In genomic region chr2:221747289-221747972, GRCh38 we compare ENCODE assay signal across 17 cellular contexts.
DNase-seq lines count a peak whose midpoint lies in the region; ATAC-seq lines count a peak whose summit lies in the region.
"Had no signal": no experiment of that assay in that cellular context is flagged by ENCODE, and none has a peak within 500 bp of the region (broad histone marks: within the 10 kb centered on the region; RNA-seq: fewer than 3 reads in every experiment).

No MANE protein-coding gene starts in this region.

- H3K18ac ChIP-seq in mesendoderm (ENCODE audit: low read length), result no peak overlapping the region

- intact Hi-C loops in activated CD4-positive, alpha-beta memory T cell treated with anti-CD3 and anti-CD28 coated beads for 36 hours (cut with micrococcal nuclease), result no loop called here
- intact Hi-C loops in CD4-positive, alpha-beta memory T cell (cut with micrococcal nuclease), result no loop called here

- no peaks in the 10 kb centered on the region for H3K36me3 Mint-ChIP-seq in activated CD4-positive, alpha-beta memory T cell treated with anti-CD3 and anti-CD28 coated beads for 36 hours
- no peaks in the 10 kb centered on the region for H3K36me3 Mint-ChIP-seq in activated CD4-positive, alpha-beta memory T cell treated with anti-CD3 and anti-CD28 coated beads, Interleukin-2, amount 10 ng/mL, durations not matched to agents 7 days and 5 days (ENCODE audit: low read depth)
- no peaks in the 10 kb centered on the region for H3K36me3 Mint-ChIP-seq in CD4-positive, alpha-beta memory T cell

- no peaks in the 10 kb centered on the region for H3K27me3 Mint-ChIP-seq in activated CD4-positive, alpha-beta memory T cell treated with anti-CD3 and anti-CD28 coated beads for 36 hours
- no peaks in the 10 kb centered on the region for H3K27me3 Mint-ChIP-seq in activated CD4-positive, alpha-beta memory T cell treated with anti-CD3 and anti-CD28 coated beads, Interleukin-2, amount 10 ng/mL, durations not matched to agents 7 days and 5 days
- H3K27me3 Mint-ChIP-seq in CD4-positive, alpha-beta memory T cell, result peaks cover 0 to 1% of the 10 kb centered on the region in 2 donors
- H3K27me3 Mint-ChIP-seq: dendritic cell treated with granulocyte-macrophage colony-stimulating factor and Interleukin-4, amounts not matched to agents 40 ng/mL and 50 ng/mL, for 4 days had no signal

- H3K27ac ChIP-seq in mesendoderm (ENCODE audit: low read depth, low read length), result no peak overlapping the region
- H3K27ac ChIP-seq in CD4-positive, alpha-beta memory T cell (ENCODE audit: low read depth, low read length), result no peak overlapping the region
- H3K27ac ChIP-seq: A549 had no signal

- no peaks in the 10 kb centered on the region for H3K79me1 ChIP-seq in mesendoderm (ENCODE audit: low read length)

- no peak overlapping the region for H4K5ac ChIP-seq in mesendoderm (ENCODE audit: low read length)

- peak; percentile 70 for ATAC-seq in GM21576 (IDR thresholded peaks at IDR 0.05; ENCODE audit: unreplicated experiment)
- peak; percentile 75 for ATAC-seq in HG03097 (IDR thresholded peaks at IDR 0.05; ENCODE audit: low FRiP score, unreplicated experiment)
- ATAC-seq: A549 had no signal

- H3K27me3 ChIP-seq in mesendoderm (ENCODE audit: insufficient read depth, low read length, poor library complexity), result no peaks in the 10 kb centered on the region
- H3K27me3 ChIP-seq in CD4-positive, alpha-beta memory T cell (ENCODE audit: insufficient read depth, low read length), result no peaks in the 10 kb centered on the region

- no peak overlapping the region for H2BK120ac ChIP-seq in mesendoderm (ENCODE audit: low read depth, low read length)

- no peaks in the 10 kb centered on the region for H3K36me3 ChIP-seq in mesendoderm (ENCODE audit: control insufficient read depth, insufficient read depth, low read length)
- no peaks in the 10 kb centered on the region for H3K36me3 ChIP-seq in CD4-positive, alpha-beta memory T cell (ENCODE audit: insufficient read depth, low read length)

- H3K9ac ChIP-seq in mesendoderm (ENCODE audit: low read length), result no peak overlapping the region

- WGBS in mesendoderm (ENCODE audit: extremely low coverage, insufficient coverage, low lambda C conversion rate), result no CpG with 5 or more reads among the region's 3 CpGs

- no peak overlapping the region for H2BK5ac ChIP-seq in mesendoderm (ENCODE audit: low read length)

- no peak overlapping the region for H2AK5ac ChIP-seq in mesendoderm (ENCODE audit: low read length)

- H3K27ac Mint-ChIP-seq in activated CD4-positive, alpha-beta memory T cell treated with anti-CD3 and anti-CD28 coated beads for 36 hours, result no peak overlapping the region
- no peak overlapping the region for H3K27ac Mint-ChIP-seq in activated CD4-positive, alpha-beta memory T cell treated with anti-CD3 and anti-CD28 coated beads, Interleukin-2, amount 10 ng/mL, durations not matched to agents 7 days and 5 days
- no peak overlapping the region for H3K27ac Mint-ChIP-seq in CD4-positive, alpha-beta memory T cell
- H3K27ac Mint-ChIP-seq: dendritic cell treated with granulocyte-macrophage colony-stimulating factor and Interleukin-4, amounts not matched to agents 40 ng/mL and 50 ng/mL, for 4 days had no signal

- H3K4me2 ChIP-seq in mesendoderm (ENCODE audit: low read length), result no peak overlapping the region
- H3K4me2 ChIP-seq: A549 had no signal

- no peak overlapping the region for H2BK15ac ChIP-seq in mesendoderm (replicated peaks; ENCODE audit: low read depth)

- H3K56ac ChIP-seq in mesendoderm (ENCODE audit: low read length), result no peak overlapping the region

- DNase-seq in activated CD4-positive, alpha-beta memory T cell treated with anti-CD3 and anti-CD28 coated beads for 36 hours, result peak; percentile 30
- no peak for DNase-seq in activated CD4-positive, alpha-beta memory T cell treated with anti-CD3 and anti-CD28 coated beads, Interleukin-2, amount 10 ng/mL, durations not matched to agents 7 days and 5 days
- DNase-seq in mesendoderm (no peak), C1 segment of cervical spinal cord (lab: John Stamatoyannopoulos, UW) (no peak), retina (no peak)
- DNase-seq in CD4-positive, alpha-beta memory T cell, result no peak
- DNase-seq: activated CD8-positive, alpha-beta memory T cell treated with anti-CD3 and anti-CD28 coated beads, Interleukin-2, amount 50 U/mL, for 4 hours; amygdala; DMS79; HCEC 1CT; NCI-H1105 treated with DMSO at 0.1 percent for 48 hours; NCI-H510A treated with DMSO at 0.1 percent for 48 hours; nucleus accumbens had no signal

- no peak overlapping the region for H3K4me3 Mint-ChIP-seq in activated CD4-positive, alpha-beta memory T cell treated with anti-CD3 and anti-CD28 coated beads for 36 hours
- H3K4me3 Mint-ChIP-seq in activated CD4-positive, alpha-beta memory T cell treated with anti-CD3 and anti-CD28 coated beads, Interleukin-2, amount 10 ng/mL, durations not matched to agents 7 days and 5 days, result no peak overlapping the region
- no peak overlapping the region for H3K4me3 Mint-ChIP-seq in CD4-positive, alpha-beta memory T cell
- H3K4me3 Mint-ChIP-seq: dendritic cell treated with granulocyte-macrophage colony-stimulating factor and Interleukin-4, amounts not matched to agents 40 ng/mL and 50 ng/mL, for 4 days had no signal

- POLR2A ChIA-PET in activated CD4-positive, alpha-beta memory T cell treated with anti-CD3 and anti-CD28 coated beads for 36 hours (lab: Charles Lee), result no interaction called here
- POLR2A ChIA-PET in activated CD4-positive, alpha-beta memory T cell treated with anti-CD3 and anti-CD28 coated beads, Interleukin-2, amount 10 ng/mL, durations not matched to agents 7 days and 5 days (lab: Charles Lee), result no interaction called here
- POLR2A ChIA-PET in CD4-positive, alpha-beta memory T cell (lab: Charles Lee; ENCODE audit: partially characterized antibody), result no interaction called here

- no peaks in the 10 kb centered on the region for H3K9me3 Mint-ChIP-seq in activated CD4-positive, alpha-beta memory T cell treated with anti-CD3 and anti-CD28 coated beads for 36 hours
- no peaks in the 10 kb centered on the region for H3K9me3 Mint-ChIP-seq in activated CD4-positive, alpha-beta memory T cell treated with anti-CD3 and anti-CD28 coated beads, Interleukin-2, amount 10 ng/mL, durations not matched to agents 7 days and 5 days
- H3K9me3 Mint-ChIP-seq in CD4-positive, alpha-beta memory T cell, result peaks cover 0 to 4% (median 2%) of the 10 kb centered on the region in 8 donors

- no peaks in the 10 kb centered on the region for H3K4me1 Mint-ChIP-seq in activated CD4-positive, alpha-beta memory T cell treated with anti-CD3 and anti-CD28 coated beads for 36 hours (ENCODE audit: low read depth)
- no peaks in the 10 kb centered on the region for H3K4me1 Mint-ChIP-seq in activated CD4-positive, alpha-beta memory T cell treated with anti-CD3 and anti-CD28 coated beads, Interleukin-2, amount 10 ng/mL, durations not matched to agents 7 days and 5 days
- H3K4me1 Mint-ChIP-seq in CD4-positive, alpha-beta memory T cell, result no peaks in the 10 kb centered on the region

- no peaks in the 10 kb centered on the region for H3K9me3 ChIP-seq in CD4-positive, alpha-beta memory T cell (ENCODE audit: control insufficient read depth in 1 of 2, low read length in 2 of 2)
- H3K9me3 ChIP-seq: A549 had no signal

- no peak overlapping the region for H4K8ac ChIP-seq in mesendoderm (ENCODE audit: low read depth, low read length)

- CTCF ChIA-PET in activated CD4-positive, alpha-beta memory T cell treated with anti-CD3 and anti-CD28 coated beads for 36 hours (lab: Charles Lee), result no interaction called here
- CTCF ChIA-PET in activated CD4-positive, alpha-beta memory T cell treated with anti-CD3 and anti-CD28 coated beads, Interleukin-2, amount 10 ng/mL, durations not matched to agents 7 days and 5 days (lab: Charles Lee), result no interaction called here
- CTCF ChIA-PET in CD4-positive, alpha-beta memory T cell (lab: Charles Lee; ENCODE audit: partially characterized antibody), result no interaction called here

- H3K4ac ChIP-seq in mesendoderm (ENCODE audit: low read depth, low read length), result peak overlapping the region; percentile 36

- H3K23ac ChIP-seq in mesendoderm (ENCODE audit: low read length), result no peak overlapping the region

- no peaks in the 10 kb centered on the region for H3K79me2 ChIP-seq in mesendoderm (ENCODE audit: control insufficient read depth, insufficient read depth, low read length)

- H3K4me1 ChIP-seq in mesendoderm (ENCODE audit: control insufficient read depth, low read depth, low read length), result no peaks in the 10 kb centered on the region
- H3K4me1 ChIP-seq in CD4-positive, alpha-beta memory T cell (ENCODE audit: insufficient read depth, low read length), result no peaks in the 10 kb centered on the region
- H3K4me1 ChIP-seq: A549 had no signal

- no peak overlapping the region for H3K4me3 ChIP-seq in mesendoderm (ENCODE audit: low read length)
- H3K4me3 ChIP-seq in CD4-positive, alpha-beta memory T cell (ENCODE audit: low read length in 2 of 2), result no peak overlapping the region
- H3K4me3 ChIP-seq: A549 had no signal
